9 cellular contexts compared by ENCODE assay signal in the genomic region with DNA sequence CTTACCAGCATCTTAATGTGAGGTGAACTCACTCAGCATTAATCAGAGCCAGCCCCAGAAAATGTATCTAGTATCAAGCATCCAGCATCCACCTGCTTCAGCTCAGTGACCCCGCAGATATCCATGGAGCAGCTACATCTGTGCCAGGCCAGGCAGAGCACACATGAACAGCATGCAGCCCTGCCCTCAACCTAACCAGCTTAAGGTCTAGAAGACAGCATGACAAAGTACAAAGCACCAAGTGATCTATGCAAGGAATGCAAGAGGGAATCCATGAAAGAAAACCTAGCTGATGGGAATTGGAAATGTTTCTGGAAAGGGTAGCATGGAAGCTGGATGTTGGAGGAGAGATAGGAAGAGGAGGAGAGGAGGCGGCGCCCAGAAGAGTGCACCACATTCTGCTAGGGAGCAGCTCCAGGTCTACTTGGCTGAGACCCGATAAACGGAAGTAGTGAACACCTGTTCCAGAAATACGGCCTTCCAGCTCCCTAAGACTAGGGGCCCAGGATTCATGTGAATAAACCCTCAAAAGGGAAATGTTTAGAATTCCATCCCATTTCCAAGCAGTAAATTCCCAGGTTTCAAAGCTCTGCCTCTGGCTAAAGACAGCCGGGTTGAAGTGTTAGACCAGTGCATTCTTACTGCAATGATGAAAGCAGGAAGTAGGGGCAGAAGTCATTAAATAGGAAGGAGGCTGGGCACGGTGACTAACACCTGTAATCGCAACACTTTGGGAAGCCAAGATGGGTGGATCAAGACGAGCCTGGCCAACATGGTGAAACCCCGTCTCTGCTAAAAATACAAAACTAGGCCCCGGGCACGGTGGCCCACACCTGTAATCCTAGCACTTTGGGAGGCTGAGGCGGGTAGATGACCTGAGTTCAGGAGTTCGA. TPM values are rescaled to one million over a fixed set of nuclear protein-coding genes. Genes with fewer than 3 reads are reported as not detected.
DNase-seq lines count a peak whose midpoint lies in the region; ATAC-seq, FAIRE-seq and TF ChIP-seq lines count a peak whose summit lies in the region.
"Had no signal": no experiment of that assay in that cellular context is flagged by ENCODE, and none has a peak within 500 bp of the region (broad histone marks: within the 10 kb centered on the region; RNA-seq: fewer than 3 reads in every experiment).

No MANE protein-coding gene starts in this region.

- H3K9me3 Mint-ChIP-seq in astrocyte (ENCODE audit: unreplicated experiment), result no peaks in the 10 kb centered on the region
- no peaks in the 10 kb centered on the region for H3K9me3 Mint-ChIP-seq in activated CD8-positive, alpha-beta T cell treated with anti-CD3 and anti-CD28 coated beads, Interleukin-2, amount 10 ng/mL, durations not matched to agents 7 days and 5 days (ENCODE audit: insufficient read depth)

- no peak overlapping the region for H2AFZ ChIP-seq in astrocyte (ENCODE audit: low read depth, low read length)

- H3K36me3 ChIP-seq in astrocyte (ENCODE audit: insufficient read depth, low read length) (peaks cover 37% of the 10 kb centered on the region), right lobe of liver (peaks cover 0 to 30% (median 11%) of the 10 kb centered on the region in 4 donors)

- WGBS in right lobe of liver (ENCODE audit: insufficient coverage, low coverage, low lambda C conversion rate, missing lambda C conversion rate), result 58% methylated on average over 10 of the region's 15 CpGs

- H3K27ac ChIP-seq in HL-60 (replicated peaks) (peak overlapping the region; percentile 38), astrocyte (ENCODE audit: low read depth, low read length) (no peak overlapping the region), right lobe of liver (no peak overlapping the region)
- H3K27ac ChIP-seq: suprapubic skin had no signal

- intact Hi-C loops in right lobe of liver (cut with DNase I), result loop anchor here in 1 of 2 donors (10.0 kb wide), 1 partner anchor 53 kb away; no protein-coding TSS in a partner anchor

- no peak overlapping the region for H3K9ac ChIP-seq in astrocyte (ENCODE audit: low read length)

- no peak overlapping the region for H3K4me3 ChIP-seq in AG09309 (ENCODE audit: control insufficient read depth, low read depth, low read length)
- H3K4me3 ChIP-seq in HL-60 (replicated peaks; ENCODE audit: insufficient read depth, low read length), result no peak overlapping the region; the same call in 1 of the 2 replicates
- no peak overlapping the region for H3K4me3 ChIP-seq in astrocyte (ENCODE audit: insufficient read depth, low read depth, low read length)
- H3K4me3 ChIP-seq in right lobe of liver, result no peak overlapping the region
- H3K4me3 ChIP-seq: suprapubic skin had no signal

- CTCF ChIA-PET in activated CD8-positive, alpha-beta T cell treated with anti-CD3 and anti-CD28 coated beads, Interleukin-2, amount 10 ng/mL, durations not matched to agents 7 days and 5 days (lab: Charles Lee), result interaction anchor here (1.0 to 1.5 kb wide), 3 partner anchors 11 to 259 kb away, joined by 3 to 8 read pairs (median 3); no protein-coding TSS in a partner anchor

- no peaks in the 10 kb centered on the region for H3K27me3 ChIP-seq in HL-60 (ENCODE audit: insufficient read depth, poor library complexity, severe bottlenecking)
- no peaks in the 10 kb centered on the region for H3K27me3 ChIP-seq in astrocyte (ENCODE audit: insufficient read depth, low read length)
- H3K27me3 ChIP-seq in right lobe of liver, result no peaks in the 10 kb centered on the region
- H3K27me3 ChIP-seq: suprapubic skin had no signal

- peak; percentile 44 for DNase-seq in AG09309 (ENCODE audit: low read depth)
- peak; percentile 41 to 67 for DNase-seq in HL-60 (ENCODE audit: low read depth in 1 of 2, low spot score in 1 of 2)
- DNase-seq in astrocyte (ENCODE audit: low read depth), result peak; percentile 78
- no peak for DNase-seq in right lobe of liver
- no peak for DNase-seq in DMS79 (lab: John Stamatoyannopoulos, UW)
- no peak for DNase-seq in COR-L47 (lab: John Stamatoyannopoulos, UW)
- DNase-seq in activated CD8-positive, alpha-beta T cell treated with anti-CD3 and anti-CD28 coated beads, Interleukin-2, amount 10 ng/mL, durations not matched to agents 7 days and 5 days, result no peak

- no peak for FAIRE-seq in astrocyte (lab: Jason Lieb, UNC)

- peaks cover 10% of the 10 kb centered on the region for H3K4me1 Mint-ChIP-seq in astrocyte (ENCODE audit: low read depth, unreplicated experiment)
- no peaks in the 10 kb centered on the region for H3K4me1 Mint-ChIP-seq in activated CD8-positive, alpha-beta T cell treated with anti-CD3 and anti-CD28 coated beads, Interleukin-2, amount 10 ng/mL, durations not matched to agents 7 days and 5 days (ENCODE audit: low read depth)

- TF ChIP-seq POLR2A in right lobe of liver (IDR thresholded peaks at IDR 0.05), result no peak

- peaks cover 10% of the 10 kb centered on the region for H3K79me2 ChIP-seq in astrocyte (ENCODE audit: insufficient read depth, low read length)

- H3K4me2 ChIP-seq in astrocyte (ENCODE audit: low read length), result peak overlapping the region; percentile 39

- no peak for TF ChIP-seq CTCF in AG09309 (IDR thresholded peaks at IDR 0.05; ENCODE audit: control insufficient read depth, insufficient read depth, low read depth, low read length, missing control alignments)
- TF ChIP-seq CTCF in HL-60 (IDR thresholded peaks at IDR 0.05; ENCODE audit: insufficient read depth, low read length), result no peak
- TF ChIP-seq CTCF in astrocyte (IDR thresholded peaks at IDR 0.05; ENCODE audit: insufficient read depth, low read depth, low read length), result no peak
- TF ChIP-seq CTCF in right lobe of liver (IDR thresholded peaks at IDR 0.05), result no peak

- no peaks in the 10 kb centered on the region for H3K9me3 ChIP-seq in astrocyte (ENCODE audit: insufficient read depth, low read depth, low read length)
- no peaks in the 10 kb centered on the region for H3K9me3 ChIP-seq in right lobe of liver
- H3K9me3 ChIP-seq: suprapubic skin had no signal

- no peak overlapping the region for H3K27ac Mint-ChIP-seq in astrocyte (ENCODE audit: unreplicated experiment)
- no peak overlapping the region for H3K27ac Mint-ChIP-seq in activated CD8-positive, alpha-beta T cell treated with anti-CD3 and anti-CD28 coated beads, Interleukin-2, amount 10 ng/mL, durations not matched to agents 7 days and 5 days

- peaks cover 30% of the 10 kb centered on the region for H4K20me1 ChIP-seq in astrocyte (ENCODE audit: insufficient read depth, low read length)

- no peak overlapping the region for H3K4me3 Mint-ChIP-seq in astrocyte (ENCODE audit: unreplicated experiment)
- H3K4me3 Mint-ChIP-seq in activated CD8-positive, alpha-beta T cell treated with anti-CD3 and anti-CD28 coated beads, Interleukin-2, amount 10 ng/mL, durations not matched to agents 7 days and 5 days, result no peak overlapping the region

- ATAC-seq in right lobe of liver, result peak in 3 of 4 donors; percentile 8 to 41 (median 22)
- no peak for ATAC-seq in HG03571 (IDR thresholded peaks at IDR 0.05; ENCODE audit: unreplicated experiment)
- no peak for ATAC-seq in activated CD8-positive, alpha-beta T cell treated with anti-CD3 and anti-CD28 coated beads, Interleukin-2, amount 10 ng/mL, durations not matched to agents 7 days and 5 days

- POLR2A ChIA-PET in activated CD8-positive, alpha-beta T cell treated with anti-CD3 and anti-CD28 coated beads, Interleukin-2, amount 10 ng/mL, durations not matched to agents 7 days and 5 days (lab: Charles Lee), result interaction anchor here (1.2 kb wide), 1 partner anchor 56 kb away, joined by 3 read pairs; no protein-coding TSS in a partner anchor

- H3K27me3 Mint-ChIP-seq in astrocyte (ENCODE audit: low read depth, unreplicated experiment), result no peaks in the 10 kb centered on the region
- H3K27me3 Mint-ChIP-seq in activated CD8-positive, alpha-beta T cell treated with anti-CD3 and anti-CD28 coated beads, Interleukin-2, amount 10 ng/mL, durations not matched to agents 7 days and 5 days (ENCODE audit: low read depth), result no peaks in the 10 kb centered on the region

- peaks cover 16% of the 10 kb centered on the region for H3K36me3 Mint-ChIP-seq in astrocyte (ENCODE audit: low read depth, unreplicated experiment)
- peaks cover 30% of the 10 kb centered on the region for H3K36me3 Mint-ChIP-seq in activated CD8-positive, alpha-beta T cell treated with anti-CD3 and anti-CD28 coated beads, Interleukin-2, amount 10 ng/mL, durations not matched to agents 7 days and 5 days (ENCODE audit: low read depth)

- H3K4me1 ChIP-seq in astrocyte (ENCODE audit: insufficient read depth, low read length) (peaks cover 6% of the 10 kb centered on the region), right lobe of liver (no peaks in the 10 kb centered on the region)

RNA-seq across cellular contexts. Expression of a gene that starts 23.5 kb away (rescaled TPM):
- total RNA-seq in astrocyte (20.0 and 20.6 TPM in 2 replicates), right lobe of liver (10 to 100 TPM in 4 of 6 experiments, 1 to 10 TPM in 2; 6.6 to 11.7 (median 10.4) TPM)
- 10 to 100 TPM; 40.1 to 42.2 TPM for total RNA-seq in activated CD8-positive, alpha-beta T cell treated with anti-CD3 and anti-CD28 coated beads, Interleukin-2, amount 10 ng/mL, durations not matched to agents 7 days and 5 days

RNA-seq across cellular contexts. Expression of a gene that starts 59.1 kb away (rescaled TPM):
- total RNA-seq in astrocyte, result 0.23 and 0.34 TPM in 2 replicates
- total RNA-seq in right lobe of liver, result 1 to 10 TPM in 3 of 6 experiments, under 1 TPM in 3; 0.75 to 1.5 (median 1.1) TPM
- 1 to 10 TPM in 1 of 2 experiments, under 1 TPM in 1; 0.37 to 1.0 TPM for total RNA-seq in activated CD8-positive, alpha-beta T cell treated with anti-CD3 and anti-CD28 coated beads, Interleukin-2, amount 10 ng/mL, durations not matched to agents 7 days and 5 days

Comparison
In these comparisons a context has a peak if more than half of its experiments do, and no peak if none do; other contexts are left out.
1. DNase-seq: peak in AG09309 (single experiment), HL-60 (2 of 2) and astrocyte (single experiment); none in right lobe of liver (0 of 3), DMS79 (single experiment), COR-L47 (single experiment) and activated CD8-positive, alpha-beta T cell treated with anti-CD3 and anti-CD28 coated beads, Interleukin-2, amount 10 ng/mL, durations not matched to agents 7 days and 5 days (single experiment).
2. ATAC-seq: peak in right lobe of liver (3 of 4); none in HG03571 (single experiment) and activated CD8-positive, alpha-beta T cell treated with anti-CD3 and anti-CD28 coated beads, Interleukin-2, amount 10 ng/mL, durations not matched to agents 7 days and 5 days (single experiment).